In the genomic region with DNA sequence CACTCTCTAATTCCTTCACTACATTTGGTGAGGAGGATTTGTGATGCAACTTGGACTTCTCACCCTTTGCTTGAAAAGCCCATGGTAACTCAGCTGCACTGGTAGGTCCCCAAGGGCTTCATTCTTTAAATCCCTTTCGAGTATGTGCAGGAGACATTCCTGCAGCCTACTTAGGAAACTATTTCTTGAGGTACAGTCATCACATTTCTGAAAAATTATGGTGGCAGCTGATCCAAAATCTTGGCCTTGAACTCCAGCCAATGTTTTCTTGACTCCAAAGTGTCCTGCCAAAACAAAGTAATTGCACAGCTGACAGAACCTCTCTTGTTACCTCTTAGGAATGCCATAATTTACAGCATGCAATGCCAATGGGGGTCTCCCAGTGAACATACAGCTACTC, we compare ENCODE assay signal across 16 cellular contexts.
DNase-seq lines count a peak whose midpoint lies in the region; ATAC-seq and TF ChIP-seq lines count a peak whose summit lies in the region.
"Had no signal": no experiment of that assay in that cellular context is flagged by ENCODE, and none has a peak within 500 bp of the region (broad histone marks: within the 10 kb centered on the region; RNA-seq: fewer than 3 reads in every experiment).

No MANE protein-coding gene starts in this region.

- no peaks in the 10 kb centered on the region for H3K36me3 ChIP-seq in thoracic aorta
- H3K36me3 ChIP-seq: right atrium auricular region had no signal

- H3K4me3 ChIP-seq in thoracic aorta = peak overlapping the region; percentile 18
- H3K4me3 ChIP-seq: right atrium auricular region had no signal

- DNase-seq in HS-5 (ENCODE audit: low read depth) (peak; percentile 49), astrocyte of the hippocampus (ENCODE audit: low read depth, low spot score) (peak; percentile 75), kidney tubule cell (ENCODE audit: low spot score) (peak; percentile 45), thoracic aorta (ENCODE audit: low spot score) (peak; percentile 14), NCI-H69 (lab: John Stamatoyannopoulos, UW) (no peak), NCI-H774 (lab: John Stamatoyannopoulos, UW) (no peak), head of caudate nucleus (no peak)
- no peak for DNase-seq in effector CD4-positive, alpha-beta T cell
- DNase-seq: activated CD4-positive, alpha-beta memory T cell treated with anti-CD3 and anti-CD28 coated beads, Interleukin-2, amount 10 ng/mL, durations not matched to agents 7 days and 5 days; activated effector memory CD4-positive, alpha-beta T cell treated with Interleukin-2 at 50 U/mL for 16 hours; COR-L47; naive B cell; NCI-H1092 treated with DMSO at 0.1 percent for 48 hours; stimulated activated CD4-positive, alpha-beta T cell treated with anti-CD3 and anti-CD28 coated beads, Interleukin-4, amount 100 ng/mL, for 1 hour; T-helper 9 cell had no signal

- H3K27me3 ChIP-seq in thoracic aorta (replicated peaks; ENCODE audit: insufficient read depth) = no peaks in the 10 kb centered on the region
- H3K27me3 ChIP-seq: right atrium auricular region had no signal

- H3K4me1 ChIP-seq in thoracic aorta (ENCODE audit: control insufficient read depth in 1 of 2, low read depth in 2 of 2) = peaks cover 20 to 48% of the 10 kb centered on the region in 2 donors
- H3K4me1 ChIP-seq: right atrium auricular region had no signal

- no peak for TF ChIP-seq CTCF in thoracic aorta (IDR thresholded peaks at IDR 0.05)

- intact Hi-C loops in head of caudate nucleus (cut with DNase I) = no loop called here

- ATAC-seq in thoracic aorta (ENCODE audit: insufficient number of reproducible peaks, low FRiP score, low read depth) = peak; percentile 71

- peaks cover 3% of the 10 kb centered on the region for H3K9me3 ChIP-seq in thoracic aorta
- H3K9me3 ChIP-seq: right atrium auricular region had no signal

- peak overlapping the region in 1 of 2 donors; percentile 67 for H3K27ac ChIP-seq in thoracic aorta
- H3K27ac ChIP-seq: right atrium auricular region had no signal

Comparison
In these comparisons a context has a peak if more than half of its experiments do, and no peak if none do; other contexts are left out.
1. DNase-seq: peak in HS-5 (single experiment), astrocyte of the hippocampus (single experiment), kidney tubule cell (single experiment) and thoracic aorta (single experiment); none in NCI-H69 (single experiment), NCI-H774 (single experiment), head of caudate nucleus (0 of 42) and effector CD4-positive, alpha-beta T cell (single experiment).